Comparison of ENCODE assay signal across 9 cellular contexts in genomic region chr10:69057951-69058297, GRCh38. TPM values are rescaled to one million over a fixed set of nuclear protein-coding genes. Genes with fewer than 3 reads are reported as not detected.
A peak's percentile ranks its signal among the peaks of the same experiment; 100 is the strongest.
DNase-seq lines count a peak whose midpoint lies in the region; ATAC-seq and TF ChIP-seq lines count a peak whose summit lies in the region.
"Had no signal": no experiment of that assay in that cellular context is flagged by ENCODE, and none has a peak within 500 bp of the region (broad histone marks: within the 10 kb centered on the region; RNA-seq: fewer than 3 reads in every experiment).

No MANE protein-coding gene starts in this region.

- no peak for TF ChIP-seq POLR2A in transverse colon (IDR thresholded peaks at IDR 0.05)

- H3K27me3 ChIP-seq in right atrium auricular region (no peaks in the 10 kb centered on the region), ascending aorta (no peaks in the 10 kb centered on the region), left lung (no peaks in the 10 kb centered on the region), transverse colon (no peaks in the 10 kb centered on the region)

- H3K27ac ChIP-seq in right atrium auricular region, result peak overlapping the region; percentile 33 to 65
- H3K27ac ChIP-seq in ascending aorta, result peak overlapping the region; percentile 46 to 57
- H3K27ac ChIP-seq in left lung, result peak overlapping the region; percentile 61 to 86
- peak overlapping the region; percentile 10 to 74 (median 38) for H3K27ac ChIP-seq in transverse colon

- H3K4me3 ChIP-seq in right atrium auricular region (no peak overlapping the region), ascending aorta (no peak overlapping the region), left lung (no peak overlapping the region), transverse colon (no peak overlapping the region)

- no peak for TF ChIP-seq EP300 in transverse colon (IDR thresholded peaks at IDR 0.05; ENCODE audit: low read depth)

- in situ Hi-C loops in transverse colon (cut with MboI; ENCODE audit: low pct_ligation_motif_present in 1 of 4, low pct_unique_long_range_greater_than_20kb in 1 of 4, low sequenced_read_pairs in 3 of 4), result no loop called here

- TF ChIP-seq CTCF in right atrium auricular region (IDR thresholded peaks at IDR 0.05), result no peak
- TF ChIP-seq CTCF in ascending aorta (IDR thresholded peaks at IDR 0.05), result no peak
- TF ChIP-seq CTCF in left lung (IDR thresholded peaks at IDR 0.05), result no peak
- no peak for TF ChIP-seq CTCF in transverse colon (IDR thresholded peaks at IDR 0.05)

- H3K4me1 ChIP-seq in right atrium auricular region (peaks cover 0 to 40% of the 10 kb centered on the region in 2 donors), ascending aorta (peaks cover 6 to 13% of the 10 kb centered on the region in 2 donors), left lung (peaks cover 6 to 92% of the 10 kb centered on the region in 2 donors), transverse colon (peaks cover 0 to 18% (median 8%) of the 10 kb centered on the region in 4 donors)

- intact Hi-C loops in Right ventricle myocardium superior (cut with DNase I) (no loop called here), ascending aorta (cut with DNase I) (no loop called here), left lung (cut with DNase I) (no loop called here), transverse colon (cut with DNase I; ENCODE audit: low total_unique reads) (no loop called here)

- DNase-seq in right atrium auricular region (ENCODE audit: low spot score) (no peak), Right ventricle myocardium superior (no peak), ascending aorta (ENCODE audit: low spot score in 2 of 2) (no peak), left lung (no peak), transverse colon (no peak), mucosa of gallbladder (ENCODE audit: low spot score) (no peak)
- no peak for DNase-seq in activated CD4-positive, CD25-positive, alpha-beta regulatory T cell treated with anti-CD3 and anti-CD28 coated beads, Interleukin-2, amount 50 U/mL, for 72 hours
- DNase-seq: NCI-H187 treated with DMSO at 0.1 percent for 48 hours had no signal

- H3K9me3 ChIP-seq in right atrium auricular region, result no peaks in the 10 kb centered on the region
- no peaks in the 10 kb centered on the region for H3K9me3 ChIP-seq in ascending aorta
- H3K9me3 ChIP-seq in left lung, result no peaks in the 10 kb centered on the region
- H3K9me3 ChIP-seq in transverse colon, result no peaks in the 10 kb centered on the region

- no peaks in the 10 kb centered on the region for H3K36me3 ChIP-seq in right atrium auricular region
- H3K36me3 ChIP-seq in ascending aorta, result no peaks in the 10 kb centered on the region
- H3K36me3 ChIP-seq in left lung, result no peaks in the 10 kb centered on the region
- H3K36me3 ChIP-seq in transverse colon, result no peaks in the 10 kb centered on the region

- WGBS in transverse colon (ENCODE audit: low coverage in 1 of 2), 2 donors, result 0 to 6% methylated on average over 1 of the region's 1 CpG

- ATAC-seq in Right ventricle myocardium superior (ENCODE audit: poor library complexity) (no peak), left lung (no peak), HG02678 (IDR thresholded peaks at IDR 0.05; ENCODE audit: unreplicated experiment) (no peak)

RNA-seq across cellular contexts. Expression of gene SRGN, which starts 30.0 kb away (rescaled TPM):
- 100 to 1,000 TPM in 1 of 2 donors, 10 to 100 TPM in 1; 79.4 to 124 TPM for total RNA-seq in right atrium auricular region
- 37.5 TPM for total RNA-seq in Right ventricle myocardium superior
- 155 TPM for total RNA-seq in ascending aorta
- 100 to 1,000 TPM; 131 to 533 TPM for total RNA-seq in left lung
- total RNA-seq in transverse colon, result 10 to 100 TPM in 3 of 4 donors, 1 to 10 TPM in 1; 9.0 to 83.8 (median 20.3) TPM
- 91.4 TPM for total RNA-seq in mucosa of gallbladder
